1 cellular context compared by ENCODE assay signal in the genomic region with DNA sequence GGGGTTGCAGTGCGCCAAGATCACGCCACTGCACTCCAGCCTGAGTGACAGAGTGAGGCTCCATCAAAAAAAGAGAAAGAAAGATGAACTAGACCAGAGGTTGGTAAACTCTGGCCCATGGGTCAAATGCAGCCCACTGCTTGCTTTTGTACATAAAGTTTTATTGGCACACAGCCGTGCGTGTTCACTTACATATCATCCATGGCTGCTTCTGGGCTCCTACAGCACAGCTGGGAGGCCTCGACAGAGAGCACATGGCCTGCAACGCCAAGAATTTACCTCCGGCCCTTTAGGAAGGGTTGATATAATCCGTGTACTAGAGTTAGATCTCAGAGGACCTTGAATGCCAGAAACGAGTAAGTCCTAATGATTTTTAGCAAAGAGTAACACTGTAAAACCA.
A peak's percentile ranks its signal among the peaks of the same experiment; 100 is the strongest.
TF ChIP-seq lines count a peak whose summit lies in the region.

No MANE protein-coding gene starts in this region.

TF ChIP-seq in HepG2, 621 proteins besides CTCF, POLR2A, EP300 and RAD21 (continued from another document):
- TF ChIP-seq, protein P1, sequence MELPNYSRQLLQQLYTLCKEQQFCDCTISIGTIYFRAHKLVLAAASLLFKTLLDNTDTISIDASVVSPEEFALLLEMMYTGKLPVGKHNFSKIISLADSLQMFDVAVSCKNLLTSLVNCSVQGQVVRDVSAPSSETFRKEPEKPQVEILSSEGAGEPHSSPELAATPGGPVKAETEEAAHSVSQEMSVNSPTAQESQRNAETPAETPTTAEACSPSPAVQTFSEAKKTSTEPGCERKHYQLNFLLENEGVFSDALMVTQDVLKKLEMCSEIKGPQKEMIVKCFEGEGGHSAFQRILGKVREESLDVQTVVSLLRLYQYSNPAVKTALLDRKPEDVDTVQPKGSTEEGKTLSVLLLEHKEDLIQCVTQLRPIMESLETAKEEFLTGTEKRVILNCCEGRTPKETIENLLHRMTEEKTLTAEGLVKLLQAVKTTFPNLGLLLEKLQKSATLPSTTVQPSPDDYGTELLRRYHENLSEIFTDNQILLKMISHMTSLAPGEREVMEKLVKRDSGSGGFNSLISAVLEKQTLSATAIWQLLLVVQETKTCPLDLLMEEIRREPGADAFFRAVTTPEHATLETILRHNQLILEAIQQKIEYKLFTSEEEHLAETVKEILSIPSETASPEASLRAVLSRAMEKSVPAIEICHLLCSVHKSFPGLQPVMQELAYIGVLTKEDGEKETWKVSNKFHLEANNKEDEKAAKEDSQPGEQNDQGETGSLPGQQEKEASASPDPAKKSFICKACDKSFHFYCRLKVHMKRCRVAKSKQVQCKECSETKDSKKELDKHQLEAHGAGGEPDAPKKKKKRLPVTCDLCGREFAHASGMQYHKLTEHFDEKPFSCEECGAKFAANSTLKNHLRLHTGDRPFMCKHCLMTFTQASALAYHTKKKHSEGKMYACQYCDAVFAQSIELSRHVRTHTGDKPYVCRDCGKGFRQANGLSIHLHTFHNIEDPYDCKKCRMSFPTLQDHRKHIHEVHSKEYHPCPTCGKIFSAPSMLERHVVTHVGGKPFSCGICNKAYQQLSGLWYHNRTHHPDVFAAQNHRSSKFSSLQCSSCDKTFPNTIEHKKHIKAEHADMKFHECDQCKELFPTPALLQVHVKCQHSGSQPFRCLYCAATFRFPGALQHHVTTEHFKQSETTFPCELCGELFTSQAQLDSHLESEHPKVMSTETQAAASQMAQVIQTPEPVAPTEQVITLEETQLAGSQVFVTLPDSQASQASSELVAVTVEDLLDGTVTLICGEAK (IDR thresholded peaks at IDR 0.05), result peak; percentile 32; the same call in 1 of the 2 replicates
- TF ChIP-seq, protein P1 (CRISPR knock-in tag; IDR thresholded peaks at IDR 0.05), result peak; percentile 98
- no peak for TF ChIP-seq IKZF5 (CRISPR knock-in tag; IDR thresholded peaks at IDR 0.05)
